ENCODE assay signal across 14 cellular contexts in genomic region chr1:157968951-157969350, GRCh38. TPM values are rescaled to one million over a fixed set of nuclear protein-coding genes. Genes with fewer than 3 reads are reported as not detected.
DNase-seq lines count a peak whose midpoint lies in the region; ATAC-seq and TF ChIP-seq lines count a peak whose summit lies in the region.
"Had no signal": no experiment of that assay in that cellular context is flagged by ENCODE, and none has a peak within 500 bp of the region (broad histone marks: within the 10 kb centered on the region; RNA-seq: fewer than 3 reads in every experiment).

No MANE protein-coding gene starts in this region.

- H3K4me1 Mint-ChIP-seq in endodermal cell (peaks cover 11% of the 10 kb centered on the region), T-helper 17 cell (no peaks in the 10 kb centered on the region)

- no peak overlapping the region; a peak in 1 of 20 replicates for H3K4me3 ChIP-seq in BLaER1 treated with 17β-estradiol and CSF1 and Interleukin-3, amounts not matched to agents 10 nM and 100 nM
- H3K4me3 ChIP-seq in endodermal cell (ENCODE audit: low read length) (no peak overlapping the region), OCI-LY7 (ENCODE audit: low read depth, low read length, poor library complexity, severe bottlenecking) (no peak overlapping the region)
- H3K4me3 ChIP-seq: heart right ventricle had no signal

- H3K4me3 Mint-ChIP-seq in endodermal cell, result no peak overlapping the region
- H3K4me3 Mint-ChIP-seq in T-helper 17 cell, result no peak overlapping the region
- H3K4me3 Mint-ChIP-seq: activated CD8-positive, alpha-beta T cell treated with anti-CD3 and anti-CD28 coated beads, Interleukin-2, amount 10 ng/mL, durations not matched to agents 7 days and 5 days had no signal

- H3K27ac Mint-ChIP-seq in endodermal cell (no peak overlapping the region), T-helper 17 cell (no peak overlapping the region)
- H3K27ac Mint-ChIP-seq: activated CD8-positive, alpha-beta T cell treated with anti-CD3 and anti-CD28 coated beads, Interleukin-2, amount 10 ng/mL, durations not matched to agents 7 days and 5 days had no signal

- WGBS in endodermal cell (ENCODE audit: insufficient coverage in 1 of 2, insufficient read length in 1 of 2), 2 experiments, result 86 to 88% methylated on average over 2 of the region's 2 CpGs

- no peak overlapping the region for H2AFZ ChIP-seq in OCI-LY7 (ENCODE audit: low read length)

- H3K27me3 ChIP-seq in BLaER1 treated with 17β-estradiol and CSF1 and Interleukin-3, amounts not matched to agents 10 nM and 100 nM, result no peaks in the 10 kb centered on the region
- no peaks in the 10 kb centered on the region for H3K27me3 ChIP-seq in endodermal cell (ENCODE audit: control insufficient read depth, insufficient read depth, low read length, poor library complexity, severe bottlenecking)

- peak overlapping the region; percentile 45 to 77 (median 70) for H3K4me2 ChIP-seq in BLaER1 treated with 17β-estradiol and CSF1 and Interleukin-3, amounts not matched to agents 10 nM and 100 nM
- no peak overlapping the region for H3K4me2 ChIP-seq in OCI-LY7 (ENCODE audit: low read length)

- CTCF ChIA-PET in OCI-LY7 (lab: Charles Lee; ENCODE audit: unreplicated experiment), result no interaction called here

- H3K36me3 Mint-ChIP-seq in endodermal cell (ENCODE audit: low read depth) (no peaks in the 10 kb centered on the region), T-helper 17 cell (ENCODE audit: low read depth) (no peaks in the 10 kb centered on the region)

- no peaks in the 10 kb centered on the region for H3K9me2 ChIP-seq in OCI-LY7 (ENCODE audit: insufficient read depth, low read length)

- peaks cover 33% of the 10 kb centered on the region for H3K9me3 Mint-ChIP-seq in endodermal cell

- no peak for TF ChIP-seq CTCF in endodermal cell (conservative IDR thresholded peaks at IDR 0.05)
- TF ChIP-seq CTCF in omental fat pad (IDR thresholded peaks at IDR 0.05), result no peak
- TF ChIP-seq CTCF in OCI-LY7 (conservative IDR thresholded peaks at IDR 0.05; ENCODE audit: low read length), result no peak

- H3K9ac ChIP-seq in BLaER1 treated with 17β-estradiol and CSF1 and Interleukin-3, amounts not matched to agents 10 nM and 100 nM, result peak overlapping the region in 10 of 11 experiments; percentile 5 to 69 (median 52); a peak in 16 of 22 replicates
- H3K9ac ChIP-seq in endodermal cell (ENCODE audit: extremely low read depth, low read length, poor library complexity, severe bottlenecking), result no peak overlapping the region

- no TSS peak for BruUV-seq in OCI-LY7 (replicated peaks; lab: Mats Ljungman, UMichigan)

- intact Hi-C loops in OCI-LY7 (cut with micrococcal nuclease; ENCODE audit: unreplicated experiment), result loop anchor here (2.0 kb wide), 1 partner anchor 152 kb away; no protein-coding TSS in a partner anchor

- no peaks in the 10 kb centered on the region for H3K36me3 ChIP-seq in BLaER1 treated with 17β-estradiol and CSF1 and Interleukin-3, amounts not matched to agents 10 nM and 100 nM
- H3K36me3 ChIP-seq in endodermal cell (ENCODE audit: control insufficient read depth, insufficient read depth, low read length) (no peaks in the 10 kb centered on the region), OCI-LY7 (ENCODE audit: insufficient read depth, low read length) (no peaks in the 10 kb centered on the region)
- H3K36me3 ChIP-seq: heart right ventricle had no signal

- no peaks in the 10 kb centered on the region for H3K79me2 ChIP-seq in OCI-LY7 (ENCODE audit: insufficient read depth, low read depth, low read length)

- DNase-seq in NCI-H69 (lab: John Stamatoyannopoulos, UW) (peak; percentile 36), endodermal cell (no peak), omental fat pad (ENCODE audit: low spot score) (no peak), OCI-LY7 (ENCODE audit: low spot score) (no peak), GM19238 (ENCODE audit: insufficient read length, low spot score) (no peak), T-helper 17 cell (no peak)
- DNase-seq in activated CD8-positive, alpha-beta memory T cell treated with anti-CD3 and anti-CD28 coated beads, Interleukin-2, amount 50 U/mL, for 4 hours, result no peak
- DNase-seq: activated CD8-positive, alpha-beta T cell treated with anti-CD3 and anti-CD28 coated beads, Interleukin-2, amount 10 ng/mL, durations not matched to agents 7 days and 5 days; DMS79 treated with DMSO at 0.1 percent for 48 hours; naive B cell; NCI-H2107; stimulated activated naive CD4-positive, alpha-beta T cell treated with Interleukin-2 at 50 U/mL for 16 hours had no signal

- ATAC-seq in omental fat pad (ENCODE audit: low FRiP score) (peak; percentile 86), T-helper 17 cell (no peak)
- ATAC-seq: activated CD8-positive, alpha-beta T cell treated with anti-CD3 and anti-CD28 coated beads, Interleukin-2, amount 10 ng/mL, durations not matched to agents 7 days and 5 days had no signal

- H3K4me1 ChIP-seq in BLaER1 treated with 17β-estradiol and CSF1 and Interleukin-3, amounts not matched to agents 10 nM and 100 nM, result peaks cover 18 to 30% (median 25%) of the 10 kb centered on the region in 10 experiments
- no peaks in the 10 kb centered on the region for H3K4me1 ChIP-seq in endodermal cell (ENCODE audit: control insufficient read depth, insufficient read depth, low read length)
- H3K4me1 ChIP-seq in OCI-LY7 (ENCODE audit: insufficient read depth, low read length, poor library complexity, severe bottlenecking), result no peaks in the 10 kb centered on the region

- H3K27me3 Mint-ChIP-seq in endodermal cell (ENCODE audit: insufficient read depth), result peaks cover 2% of the 10 kb centered on the region
- H3K27me3 Mint-ChIP-seq in T-helper 17 cell, result peaks cover 28% of the 10 kb centered on the region

- POLR2A ChIA-PET in OCI-LY7 (lab: Charles Lee), result no interaction called here

- H4K20me1 ChIP-seq in BLaER1 treated with 17β-estradiol and CSF1 and Interleukin-3, amounts not matched to agents 10 nM and 100 nM, result no peaks in the 10 kb centered on the region
- H4K20me1 ChIP-seq in OCI-LY7 (ENCODE audit: insufficient read depth, low read length), result no peaks in the 10 kb centered on the region

- peaks cover 0 to 33% (median 27%) of the 10 kb centered on the region in 11 experiments; a peak in 19 of 22 replicates for H3K9me3 ChIP-seq in BLaER1 treated with 17β-estradiol and CSF1 and Interleukin-3, amounts not matched to agents 10 nM and 100 nM (replicated peaks in 1 of 11)
- H3K9me3 ChIP-seq in endodermal cell (ENCODE audit: control insufficient read depth, low read length) (peaks cover 27% of the 10 kb centered on the region), OCI-LY7 (ENCODE audit: low read length) (peaks cover 6% of the 10 kb centered on the region; the same call in 1 of the 2 replicates), T-helper 17 cell (ENCODE audit: control insufficient read depth, low read length, poor library complexity, severe bottlenecking) (no peaks in the 10 kb centered on the region)

- peak overlapping the region in 10 of 11 experiments; percentile 12 to 82 (median 64); a peak in 19 of 22 replicates for H3K27ac ChIP-seq in BLaER1 treated with 17β-estradiol and CSF1 and Interleukin-3, amounts not matched to agents 10 nM and 100 nM
- H3K27ac ChIP-seq in endodermal cell (ENCODE audit: low read depth, low read length) (peak overlapping the region; percentile 54), OCI-LY7 (ENCODE audit: low read depth, low read length, poor library complexity, severe bottlenecking) (no peak overlapping the region)

RNA-seq across cellular contexts. Expression of gene KIRREL1, which starts 24.5 kb away (rescaled TPM):
- 10 to 100 TPM; 22.8 to 26.5 TPM for total RNA-seq in endodermal cell
- 44.2 TPM for polyA plus RNA-seq in endodermal cell (2013, experiment 1 of 2)
- polyA plus RNA-seq in endodermal cell (2013, experiment 2 of 2), result 47.7 TPM
- total RNA-seq in omental fat pad, result 10 to 100 TPM; 47.2 to 81.6 (median 61.6) TPM
- total RNA-seq in OCI-LY7 (2014; rRNA removed; shearing (Covaris generic)), result not detected in 2 replicates
- total RNA-seq in OCI-LY7 (2022), result not detected in 2 replicates
- total RNA-seq in T-helper 17 cell, result not detected
- total RNA-seq: activated CD8-positive, alpha-beta T cell treated with anti-CD3 and anti-CD28 coated beads, Interleukin-2, amount 10 ng/mL, durations not matched to agents 7 days and 5 days had no signal

Comparison
In these comparisons a context has a peak if more than half of its experiments do, and no peak if none do; other contexts are left out.
1. RNA of gene KIRREL1, which starts 24.5 kb away (total RNA-seq): 47.2 to 81.6 TPM in omental fat pad and 22.8 to 26.5 TPM in endodermal cell; not detected in OCI-LY7 and not detected in T-helper 17 cell; every median in the first group is over 10 times any median in the second.